In the genomic region with DNA sequence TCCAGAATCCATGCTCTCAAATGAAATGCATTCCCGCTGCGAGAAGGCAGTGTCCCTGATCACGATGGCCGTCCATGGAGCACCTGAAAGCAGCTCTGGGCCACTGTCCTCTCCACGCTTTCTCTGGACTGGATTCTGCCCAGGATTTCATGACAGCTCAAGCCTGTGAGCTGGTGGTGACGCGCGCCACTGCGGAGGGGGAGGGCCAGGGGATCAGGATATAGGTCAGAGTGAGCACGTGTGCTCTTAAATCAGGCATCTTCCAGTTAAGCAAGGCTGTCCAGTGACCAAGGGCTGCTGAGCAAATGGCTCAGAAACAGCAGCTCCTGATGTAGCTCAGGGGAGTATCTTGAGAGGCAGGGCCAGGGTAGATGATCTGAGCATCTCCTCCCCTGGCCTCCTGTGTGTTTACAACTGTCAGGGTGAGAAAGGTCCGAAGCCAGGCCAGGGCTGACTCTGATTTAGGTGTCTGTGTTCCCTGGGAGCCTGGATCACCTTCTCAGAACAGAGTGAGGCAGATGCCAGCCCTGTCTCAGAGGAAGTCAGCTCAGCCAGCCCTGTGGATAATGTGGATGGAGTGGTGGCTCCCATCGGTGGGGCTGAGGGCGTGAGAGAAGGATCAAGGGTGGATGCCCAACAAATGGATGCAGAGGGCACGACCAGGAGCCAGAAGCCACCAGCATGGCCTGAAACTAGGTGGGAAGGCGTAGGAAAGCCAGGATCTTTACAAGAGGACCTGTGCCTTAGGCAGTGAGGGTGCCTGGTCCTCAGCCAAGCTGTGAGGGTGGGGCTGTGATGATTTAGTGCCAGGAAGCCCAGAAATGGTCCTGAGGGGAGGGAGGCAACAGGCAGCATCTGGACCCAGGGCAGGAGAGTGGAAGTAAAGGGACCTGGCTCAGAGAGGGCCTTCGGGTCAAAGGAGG, we compare ENCODE assay signal across 1 cellular context.
TF ChIP-seq lines count a peak whose summit lies in the region.

No MANE protein-coding gene starts in this region.

TF ChIP-seq in endothelial cell of umbilical vein, 7 proteins besides CTCF, POLR2A, EP300 and RAD21 (continued from another document):
- TF ChIP-seq, protein P1, sequence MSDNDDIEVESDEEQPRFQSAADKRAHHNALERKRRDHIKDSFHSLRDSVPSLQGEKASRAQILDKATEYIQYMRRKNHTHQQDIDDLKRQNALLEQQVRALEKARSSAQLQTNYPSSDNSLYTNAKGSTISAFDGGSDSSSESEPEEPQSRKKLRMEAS (IDR thresholded peaks at IDR 0.05; ENCODE audit: insufficient read depth, insufficient read length) = no peak
